ENCODE assay signal across 1 cellular context in the genomic region with DNA sequence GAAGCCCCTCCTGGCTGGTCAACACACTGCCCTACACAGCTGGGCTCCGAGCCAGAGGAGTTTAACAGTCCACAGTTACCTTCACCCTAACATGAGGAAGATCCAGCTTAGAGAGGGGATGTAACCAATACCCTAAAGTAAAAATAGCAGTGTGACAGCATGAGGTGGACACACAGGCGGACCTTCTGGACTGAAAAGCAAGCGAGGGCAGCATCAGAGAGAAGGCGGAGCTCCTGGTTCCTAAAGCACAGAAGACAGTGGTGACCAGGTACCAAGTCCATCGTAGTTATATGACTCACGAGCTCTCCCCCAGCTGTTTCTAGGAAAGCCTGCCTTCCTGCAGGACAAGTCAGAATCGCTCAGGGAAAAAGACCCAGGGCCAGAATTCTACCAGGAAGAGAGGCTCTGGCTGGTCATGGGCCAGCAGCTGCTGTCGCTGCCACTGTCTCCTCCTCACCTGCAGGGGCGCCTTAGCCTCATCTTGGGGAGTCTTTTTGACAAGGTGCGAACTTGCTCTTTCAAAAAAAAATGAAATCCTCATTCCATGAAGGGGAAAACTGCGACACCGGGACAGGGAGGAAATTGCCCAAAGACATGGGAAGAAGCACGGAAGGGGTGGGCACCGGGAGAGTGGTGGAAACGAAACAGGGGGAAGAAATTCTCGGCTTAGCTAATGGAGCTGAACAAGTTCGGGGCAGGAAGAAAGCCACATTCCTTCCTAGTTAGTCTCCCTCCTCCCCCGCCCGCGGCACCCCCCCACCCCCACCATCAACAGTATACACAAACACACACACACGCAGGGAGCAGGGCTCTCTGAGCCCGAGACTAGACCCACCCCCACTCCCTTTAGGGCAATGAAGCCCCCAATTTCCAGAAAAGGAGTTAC.
TF ChIP-seq lines count a peak whose summit lies in the region.

No MANE protein-coding gene starts in this region.

TF ChIP-seq in K562, 482 proteins besides CTCF, POLR2A, EP300 and RAD21 (continued from another document and continues in another):
- TF ChIP-seq, protein P1, sequence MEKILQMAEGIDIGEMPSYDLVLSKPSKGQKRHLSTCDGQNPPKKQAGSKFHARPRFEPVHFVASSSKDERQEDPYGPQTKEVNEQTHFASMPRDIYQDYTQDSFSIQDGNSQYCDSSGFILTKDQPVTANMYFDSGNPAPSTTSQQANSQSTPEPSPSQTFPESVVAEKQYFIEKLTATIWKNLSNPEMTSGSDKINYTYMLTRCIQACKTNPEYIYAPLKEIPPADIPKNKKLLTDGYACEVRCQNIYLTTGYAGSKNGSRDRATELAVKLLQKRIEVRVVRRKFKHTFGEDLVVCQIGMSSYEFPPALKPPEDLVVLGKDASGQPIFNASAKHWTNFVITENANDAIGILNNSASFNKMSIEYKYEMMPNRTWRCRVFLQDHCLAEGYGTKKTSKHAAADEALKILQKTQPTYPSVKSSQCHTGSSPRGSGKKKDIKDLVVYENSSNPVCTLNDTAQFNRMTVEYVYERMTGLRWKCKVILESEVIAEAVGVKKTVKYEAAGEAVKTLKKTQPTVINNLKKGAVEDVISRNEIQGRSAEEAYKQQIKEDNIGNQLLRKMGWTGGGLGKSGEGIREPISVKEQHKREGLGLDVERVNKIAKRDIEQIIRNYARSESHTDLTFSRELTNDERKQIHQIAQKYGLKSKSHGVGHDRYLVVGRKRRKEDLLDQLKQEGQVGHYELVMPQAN (IDR thresholded peaks at IDR 0.05; ENCODE audit: borderline replicate concordance), result peak; percentile 62
- TF ChIP-seq ZNF584 (CRISPR knock-in tag; IDR thresholded peaks at IDR 0.05; ENCODE audit: low read depth) (no peak), KLF1 (tag; IDR thresholded peaks at IDR 0.05) (no peak), SREBF1 (IDR thresholded peaks at IDR 0.05; ENCODE audit: borderline replicate concordance, low read depth, low read length) (no peak), SRSF1 (IDR thresholded peaks at IDR 0.05; ENCODE audit: low read depth, low read length) (no peak), CBX1 (IDR thresholded peaks at IDR 0.05; ENCODE audit: low read depth) (no peak), CBFB (CRISPR knock-in tag; IDR thresholded peaks at IDR 0.05) (no peak), MEF2A (IDR thresholded peaks at IDR 0.05; ENCODE audit: control insufficient read depth, low read depth, low read length) (no peak), FIP1L1 (IDR thresholded peaks at IDR 0.05; ENCODE audit: low read depth, low read length, poor library complexity, severe bottlenecking) (no peak), HOXB6 (CRISPR knock-in tag; IDR thresholded peaks at IDR 0.05; ENCODE audit: borderline replicate concordance) (no peak), ZNF778 (CRISPR knock-in tag; IDR thresholded peaks at IDR 0.05) (no peak), RFX5 (IDR thresholded peaks at IDR 0.05; ENCODE audit: low read depth, low read length) (no peak), KHSRP (IDR thresholded peaks at IDR 0.05) (no peak), ZNF76 (CRISPR knock-in tag; IDR thresholded peaks at IDR 0.05; ENCODE audit: borderline replicate concordance) (no peak), BACH1 (tag; IDR thresholded peaks at IDR 0.05) (no peak), CCAR2 (IDR thresholded peaks at IDR 0.05; ENCODE audit: low read depth, low read length) (no peak), NRF1 (conservative IDR thresholded peaks at IDR 0.05 in 1 of 2, IDR thresholded peaks at IDR 0.05 in 1 of 2) (no peak), ZNF695 (CRISPR knock-in tag; IDR thresholded peaks at IDR 0.05) (no peak), ZNF224 (CRISPR knock-in tag; IDR thresholded peaks at IDR 0.05) (no peak), SIN3B (IDR thresholded peaks at IDR 0.05; ENCODE audit: low read depth) (no peak), ZNF79 (CRISPR knock-in tag; IDR thresholded peaks at IDR 0.05; ENCODE audit: low read depth) (no peak), ZEB2 (IDR thresholded peaks at IDR 0.05) (0 out of 2 replicates have a peak, but pooled peaks have one; percentile 26), EWSR1 (IDR thresholded peaks at IDR 0.05; ENCODE audit: borderline replicate concordance, low read depth, partially characterized antibody) (no peak), C11orf30 (IDR thresholded peaks at IDR 0.05; ENCODE audit: low read depth) (peak; percentile 32; the same call in 1 of the 2 replicates), NFE2L1 (tag; IDR thresholded peaks at IDR 0.05; ENCODE audit: borderline replicate concordance, low read depth) (no peak), TAF1 (IDR thresholded peaks at IDR 0.05; ENCODE audit: control insufficient read depth, extremely low read depth, insufficient read depth, low read length, severe bottlenecking) (peak; percentile 21), CREBBP (IDR thresholded peaks at IDR 0.05; ENCODE audit: low read depth, low read length) (no peak), HLTF (IDR thresholded peaks at IDR 0.05) (no peak), ZBED1 (IDR thresholded peaks at IDR 0.05) (no peak), POLR3G (IDR thresholded peaks at IDR 0.05; ENCODE audit: extremely low read depth, insufficient read length, insufficient replicate concordance) (no peak), CBX8 (IDR thresholded peaks at IDR 0.05; ENCODE audit: borderline replicate concordance, extremely low read depth, low read depth, low read length, poor library complexity, severe bottlenecking) (no peak), FOXP1 (CRISPR knock-in tag; IDR thresholded peaks at IDR 0.05) (no peak), NR2C2 (CRISPR knock-in tag; IDR thresholded peaks at IDR 0.05) (no peak), NR2C2 (tag; IDR thresholded peaks at IDR 0.05) (no peak; the same call in 1 of the 2 replicates), FOS (IDR thresholded peaks at IDR 0.05; ENCODE audit: extremely low read depth, insufficient read length) (no peak), ZNF134 (CRISPR knock-in tag; conservative IDR thresholded peaks at IDR 0.05) (no peak), BRD9 (IDR thresholded peaks at IDR 0.05; ENCODE audit: low read depth, partially characterized antibody) (peak; percentile 46), MYNN (IDR thresholded peaks at IDR 0.05) (no peak), MYNN (CRISPR knock-in tag; IDR thresholded peaks at IDR 0.05) (no peak), E2F3 (CRISPR knock-in tag; IDR thresholded peaks at IDR 0.05) (no peak)
- TF ChIP-seq, protein P2, sequence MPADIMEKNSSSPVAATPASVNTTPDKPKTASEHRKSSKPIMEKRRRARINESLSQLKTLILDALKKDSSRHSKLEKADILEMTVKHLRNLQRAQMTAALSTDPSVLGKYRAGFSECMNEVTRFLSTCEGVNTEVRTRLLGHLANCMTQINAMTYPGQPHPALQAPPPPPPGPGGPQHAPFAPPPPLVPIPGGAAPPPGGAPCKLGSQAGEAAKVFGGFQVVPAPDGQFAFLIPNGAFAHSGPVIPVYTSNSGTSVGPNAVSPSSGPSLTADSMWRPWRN (IDR thresholded peaks at IDR 0.05; ENCODE audit: low read depth), result no peak
- TF ChIP-seq, protein P3, sequence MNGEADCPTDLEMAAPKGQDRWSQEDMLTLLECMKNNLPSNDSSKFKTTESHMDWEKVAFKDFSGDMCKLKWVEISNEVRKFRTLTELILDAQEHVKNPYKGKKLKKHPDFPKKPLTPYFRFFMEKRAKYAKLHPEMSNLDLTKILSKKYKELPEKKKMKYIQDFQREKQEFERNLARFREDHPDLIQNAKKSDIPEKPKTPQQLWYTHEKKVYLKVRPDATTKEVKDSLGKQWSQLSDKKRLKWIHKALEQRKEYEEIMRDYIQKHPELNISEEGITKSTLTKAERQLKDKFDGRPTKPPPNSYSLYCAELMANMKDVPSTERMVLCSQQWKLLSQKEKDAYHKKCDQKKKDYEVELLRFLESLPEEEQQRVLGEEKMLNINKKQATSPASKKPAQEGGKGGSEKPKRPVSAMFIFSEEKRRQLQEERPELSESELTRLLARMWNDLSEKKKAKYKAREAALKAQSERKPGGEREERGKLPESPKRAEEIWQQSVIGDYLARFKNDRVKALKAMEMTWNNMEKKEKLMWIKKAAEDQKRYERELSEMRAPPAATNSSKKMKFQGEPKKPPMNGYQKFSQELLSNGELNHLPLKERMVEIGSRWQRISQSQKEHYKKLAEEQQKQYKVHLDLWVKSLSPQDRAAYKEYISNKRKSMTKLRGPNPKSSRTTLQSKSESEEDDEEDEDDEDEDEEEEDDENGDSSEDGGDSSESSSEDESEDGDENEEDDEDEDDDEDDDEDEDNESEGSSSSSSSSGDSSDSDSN (IDR thresholded peaks at IDR 0.05; ENCODE audit: borderline replicate concordance in 1 of 2, low read depth in 2 of 2, low read length in 2 of 2), result no peak
- TF ChIP-seq, protein P4, sequence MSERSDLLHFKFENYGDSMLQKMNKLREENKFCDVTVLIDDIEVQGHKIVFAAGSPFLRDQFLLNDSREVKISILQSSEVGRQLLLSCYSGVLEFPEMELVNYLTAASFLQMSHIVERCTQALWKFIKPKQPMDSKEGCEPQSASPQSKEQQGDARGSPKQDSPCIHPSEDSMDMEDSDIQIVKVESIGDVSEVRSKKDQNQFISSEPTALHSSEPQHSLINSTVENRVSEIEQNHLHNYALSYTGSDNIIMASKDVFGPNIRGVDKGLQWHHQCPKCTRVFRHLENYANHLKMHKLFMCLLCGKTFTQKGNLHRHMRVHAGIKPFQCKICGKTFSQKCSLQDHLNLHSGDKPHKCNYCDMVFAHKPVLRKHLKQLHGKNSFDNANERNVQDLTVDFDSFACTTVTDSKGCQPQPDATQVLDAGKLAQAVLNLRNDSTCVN (CRISPR knock-in tag; IDR thresholded peaks at IDR 0.05), result no peak
- TF ChIP-seq, protein P5, sequence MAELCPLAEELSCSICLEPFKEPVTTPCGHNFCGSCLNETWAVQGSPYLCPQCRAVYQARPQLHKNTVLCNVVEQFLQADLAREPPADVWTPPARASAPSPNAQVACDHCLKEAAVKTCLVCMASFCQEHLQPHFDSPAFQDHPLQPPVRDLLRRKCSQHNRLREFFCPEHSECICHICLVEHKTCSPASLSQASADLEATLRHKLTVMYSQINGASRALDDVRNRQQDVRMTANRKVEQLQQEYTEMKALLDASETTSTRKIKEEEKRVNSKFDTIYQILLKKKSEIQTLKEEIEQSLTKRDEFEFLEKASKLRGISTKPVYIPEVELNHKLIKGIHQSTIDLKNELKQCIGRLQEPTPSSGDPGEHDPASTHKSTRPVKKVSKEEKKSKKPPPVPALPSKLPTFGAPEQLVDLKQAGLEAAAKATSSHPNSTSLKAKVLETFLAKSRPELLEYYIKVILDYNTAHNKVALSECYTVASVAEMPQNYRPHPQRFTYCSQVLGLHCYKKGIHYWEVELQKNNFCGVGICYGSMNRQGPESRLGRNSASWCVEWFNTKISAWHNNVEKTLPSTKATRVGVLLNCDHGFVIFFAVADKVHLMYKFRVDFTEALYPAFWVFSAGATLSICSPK (IDR thresholded peaks at IDR 0.05; ENCODE audit: borderline replicate concordance), result no peak
- TF ChIP-seq, protein P6, sequence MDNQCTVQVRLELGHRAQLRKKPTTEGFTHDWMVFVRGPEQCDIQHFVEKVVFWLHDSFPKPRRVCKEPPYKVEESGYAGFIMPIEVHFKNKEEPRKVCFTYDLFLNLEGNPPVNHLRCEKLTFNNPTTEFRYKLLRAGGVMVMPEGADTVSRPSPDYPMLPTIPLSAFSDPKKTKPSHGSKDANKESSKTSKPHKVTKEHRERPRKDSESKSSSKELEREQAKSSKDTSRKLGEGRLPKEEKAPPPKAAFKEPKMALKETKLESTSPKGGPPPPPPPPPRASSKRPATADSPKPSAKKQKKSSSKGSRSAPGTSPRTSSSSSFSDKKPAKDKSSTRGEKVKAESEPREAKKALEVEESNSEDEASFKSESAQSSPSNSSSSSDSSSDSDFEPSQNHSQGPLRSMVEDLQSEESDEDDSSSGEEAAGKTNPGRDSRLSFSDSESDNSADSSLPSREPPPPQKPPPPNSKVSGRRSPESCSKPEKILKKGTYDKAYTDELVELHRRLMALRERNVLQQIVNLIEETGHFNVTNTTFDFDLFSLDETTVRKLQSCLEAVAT (IDR thresholded peaks at IDR 0.05), result 0 out of 4 replicates have a peak, but pooled peaks of 1 of the 2 experiments have one; percentile 25
- TF ChIP-seq, protein P7, sequence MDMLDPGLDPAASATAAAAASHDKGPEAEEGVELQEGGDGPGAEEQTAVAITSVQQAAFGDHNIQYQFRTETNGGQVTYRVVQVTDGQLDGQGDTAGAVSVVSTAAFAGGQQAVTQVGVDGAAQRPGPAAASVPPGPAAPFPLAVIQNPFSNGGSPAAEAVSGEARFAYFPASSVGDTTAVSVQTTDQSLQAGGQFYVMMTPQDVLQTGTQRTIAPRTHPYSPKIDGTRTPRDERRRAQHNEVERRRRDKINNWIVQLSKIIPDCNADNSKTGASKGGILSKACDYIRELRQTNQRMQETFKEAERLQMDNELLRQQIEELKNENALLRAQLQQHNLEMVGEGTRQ (CRISPR knock-in tag; IDR thresholded peaks at IDR 0.05), result no peak
- TF ChIP-seq, protein P8, sequence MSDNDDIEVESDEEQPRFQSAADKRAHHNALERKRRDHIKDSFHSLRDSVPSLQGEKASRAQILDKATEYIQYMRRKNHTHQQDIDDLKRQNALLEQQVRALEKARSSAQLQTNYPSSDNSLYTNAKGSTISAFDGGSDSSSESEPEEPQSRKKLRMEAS (CRISPR knock-in tag; IDR thresholded peaks at IDR 0.05), result no peak; the same call in none of the 2 replicates
- TF ChIP-seq, protein P9, sequence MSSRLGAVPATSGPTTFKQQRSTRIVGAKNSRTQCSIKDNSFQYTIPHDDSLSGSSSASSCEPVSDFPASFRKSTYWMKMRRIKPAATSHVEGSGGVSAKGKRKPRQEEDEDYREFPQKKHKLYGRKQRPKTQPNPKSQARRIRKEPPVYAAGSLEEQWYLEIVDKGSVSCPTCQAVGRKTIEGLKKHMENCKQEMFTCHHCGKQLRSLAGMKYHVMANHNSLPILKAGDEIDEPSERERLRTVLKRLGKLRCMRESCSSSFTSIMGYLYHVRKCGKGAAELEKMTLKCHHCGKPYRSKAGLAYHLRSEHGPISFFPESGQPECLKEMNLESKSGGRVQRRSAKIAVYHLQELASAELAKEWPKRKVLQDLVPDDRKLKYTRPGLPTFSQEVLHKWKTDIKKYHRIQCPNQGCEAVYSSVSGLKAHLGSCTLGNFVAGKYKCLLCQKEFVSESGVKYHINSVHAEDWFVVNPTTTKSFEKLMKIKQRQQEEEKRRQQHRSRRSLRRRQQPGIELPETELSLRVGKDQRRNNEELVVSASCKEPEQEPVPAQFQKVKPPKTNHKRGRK (tag; IDR thresholded peaks at IDR 0.05), result no peak
- TF ChIP-seq, protein P10, sequence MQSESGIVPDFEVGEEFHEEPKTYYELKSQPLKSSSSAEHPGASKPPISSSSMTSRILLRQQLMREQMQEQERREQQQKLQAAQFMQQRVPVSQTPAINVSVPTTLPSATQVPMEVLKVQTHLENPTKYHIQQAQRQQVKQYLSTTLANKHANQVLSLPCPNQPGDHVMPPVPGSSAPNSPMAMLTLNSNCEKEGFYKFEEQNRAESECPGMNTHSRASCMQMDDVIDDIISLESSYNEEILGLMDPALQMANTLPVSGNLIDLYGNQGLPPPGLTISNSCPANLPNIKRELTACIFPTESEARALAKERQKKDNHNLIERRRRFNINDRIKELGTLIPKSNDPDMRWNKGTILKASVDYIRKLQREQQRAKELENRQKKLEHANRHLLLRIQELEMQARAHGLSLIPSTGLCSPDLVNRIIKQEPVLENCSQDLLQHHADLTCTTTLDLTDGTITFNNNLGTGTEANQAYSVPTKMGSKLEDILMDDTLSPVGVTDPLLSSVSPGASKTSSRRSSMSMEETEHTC (IDR thresholded peaks at IDR 0.05), result no peak
- TF ChIP-seq, protein P11, sequence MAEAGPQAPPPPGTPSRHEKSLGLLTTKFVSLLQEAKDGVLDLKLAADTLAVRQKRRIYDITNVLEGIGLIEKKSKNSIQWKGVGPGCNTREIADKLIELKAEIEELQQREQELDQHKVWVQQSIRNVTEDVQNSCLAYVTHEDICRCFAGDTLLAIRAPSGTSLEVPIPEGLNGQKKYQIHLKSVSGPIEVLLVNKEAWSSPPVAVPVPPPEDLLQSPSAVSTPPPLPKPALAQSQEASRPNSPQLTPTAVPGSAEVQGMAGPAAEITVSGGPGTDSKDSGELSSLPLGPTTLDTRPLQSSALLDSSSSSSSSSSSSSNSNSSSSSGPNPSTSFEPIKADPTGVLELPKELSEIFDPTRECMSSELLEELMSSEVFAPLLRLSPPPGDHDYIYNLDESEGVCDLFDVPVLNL (CRISPR knock-in tag; IDR thresholded peaks at IDR 0.05; ENCODE audit: low read depth), result no peak
